In genomic region chr6:106370639-106371038, GRCh38 we compare ENCODE assay signal across 1 cellular context.
TF ChIP-seq lines count a peak whose summit lies in the region.

No MANE protein-coding gene starts in this region.

TF ChIP-seq in HCT116, 20 proteins besides CTCF, POLR2A, EP300 and RAD21 (continued from another document):
- TF ChIP-seq ZBTB33 (IDR thresholded peaks at IDR 0.05; ENCODE audit: extremely low read depth, insufficient replicate concordance, low read length) (no peak), JUND (IDR thresholded peaks at IDR 0.05) (peak; percentile 74), CBX3 (IDR thresholded peaks at IDR 0.05; ENCODE audit: low read depth) (peak; percentile 75; the same call in 1 of the 2 replicates), YY1 (IDR thresholded peaks at IDR 0.05; ENCODE audit: extremely low read depth, insufficient replicate concordance, low read depth, low read length) (no peak), ATF3 (IDR thresholded peaks at IDR 0.05) (no peak)
